In the genomic region with DNA sequence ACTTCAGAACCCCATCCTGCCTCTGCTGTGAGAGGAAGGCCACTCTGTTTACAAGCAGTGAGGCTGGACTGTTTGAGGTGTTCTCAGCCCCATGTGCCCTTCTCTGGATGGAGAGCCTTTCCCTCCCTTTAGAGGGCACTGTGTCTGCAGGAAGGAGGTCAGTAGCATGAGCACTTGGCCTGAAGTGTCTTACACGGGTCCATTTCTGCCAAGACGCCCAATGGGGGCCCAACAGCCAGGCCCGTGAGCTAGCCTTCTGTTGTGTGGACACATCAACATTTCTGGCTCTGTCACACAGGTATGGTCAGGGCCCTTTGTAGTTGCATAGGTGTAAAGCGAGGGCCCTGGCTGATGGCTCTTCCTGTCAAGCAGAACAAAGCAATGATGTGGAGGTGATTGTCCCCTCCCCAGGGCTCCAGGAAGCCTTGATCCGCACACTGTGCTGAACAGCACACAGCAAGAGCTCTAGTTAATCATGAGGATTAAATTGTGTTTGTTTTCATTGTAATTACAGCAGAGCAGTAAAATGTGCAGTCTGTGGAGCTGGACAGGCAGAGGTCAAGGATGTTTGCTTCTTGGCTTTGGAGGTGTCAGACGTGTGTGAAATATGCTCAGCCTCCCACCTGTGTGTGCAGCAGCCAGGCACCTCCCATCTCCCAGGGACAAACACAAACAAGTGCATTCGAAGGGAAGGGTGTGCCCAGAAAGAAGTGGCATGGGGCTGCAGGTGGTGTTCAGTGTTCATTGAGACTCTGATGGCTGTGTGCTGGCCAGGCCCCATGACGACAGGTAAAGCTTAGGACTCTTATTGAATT, we compare ENCODE assay signal across 8 cellular contexts.
DNase-seq lines count a peak whose midpoint lies in the region; TF ChIP-seq lines count a peak whose summit lies in the region.

No MANE protein-coding gene starts in this region.

- H3K27ac ChIP-seq in 22Rv1, result no peak overlapping the region

- H3K9me3 ChIP-seq in MG63, result no peaks in the 10 kb centered on the region

- TF ChIP-seq CTCF in 22Rv1 (IDR thresholded peaks at IDR 0.05), result peak; percentile 24; the same call in 1 of the 2 replicates
- peak; percentile 30 for TF ChIP-seq CTCF in GM12864 (IDR thresholded peaks at IDR 0.05; ENCODE audit: low read depth, low read length, missing control alignments)
- TF ChIP-seq CTCF in fibroblast of the aortic adventitia (IDR thresholded peaks at IDR 0.05; ENCODE audit: insufficient read depth, low read length), result peak; percentile 38
- no peak for TF ChIP-seq CTCF in GM13976 (IDR thresholded peaks at IDR 0.05; ENCODE audit: borderline replicate concordance, control extremely low read depth, extremely low read depth, insufficient read depth, missing control alignments)

- in situ Hi-C loops in GM13976 (cut with MboI; ENCODE audit: low sequenced_read_pairs, unreplicated experiment), result no loop called here

- H3K27me3 ChIP-seq in MG63, result no peaks in the 10 kb centered on the region

- H3K4me3 ChIP-seq in GM12864 (ENCODE audit: low read depth, low read length) (no peak overlapping the region), fibroblast of the aortic adventitia (ENCODE audit: low read depth, low read length) (no peak overlapping the region), MG63 (no peak overlapping the region)

- DNase-seq in GM12864 (ENCODE audit: low read depth) (no peak), NCI-H69 (lab: John Stamatoyannopoulos, UW) (peak; percentile 86), fibroblast of the aortic adventitia (ENCODE audit: low read depth) (no peak), D341Med (ENCODE audit: low spot score) (no peak), GM13976 (ENCODE audit: low spot score) (no peak), MG63 (no peak)
- no peak for DNase-seq in stimulated activated CD4-positive, alpha-beta T cell treated with anti-CD3 and anti-CD28 coated beads, Interleukin-4, amount 100 ng/mL, for 1 hour

- H3K36me3 ChIP-seq in MG63, result no peaks in the 10 kb centered on the region
